ENCODE assay signal across 1 cellular context in the genomic region with DNA sequence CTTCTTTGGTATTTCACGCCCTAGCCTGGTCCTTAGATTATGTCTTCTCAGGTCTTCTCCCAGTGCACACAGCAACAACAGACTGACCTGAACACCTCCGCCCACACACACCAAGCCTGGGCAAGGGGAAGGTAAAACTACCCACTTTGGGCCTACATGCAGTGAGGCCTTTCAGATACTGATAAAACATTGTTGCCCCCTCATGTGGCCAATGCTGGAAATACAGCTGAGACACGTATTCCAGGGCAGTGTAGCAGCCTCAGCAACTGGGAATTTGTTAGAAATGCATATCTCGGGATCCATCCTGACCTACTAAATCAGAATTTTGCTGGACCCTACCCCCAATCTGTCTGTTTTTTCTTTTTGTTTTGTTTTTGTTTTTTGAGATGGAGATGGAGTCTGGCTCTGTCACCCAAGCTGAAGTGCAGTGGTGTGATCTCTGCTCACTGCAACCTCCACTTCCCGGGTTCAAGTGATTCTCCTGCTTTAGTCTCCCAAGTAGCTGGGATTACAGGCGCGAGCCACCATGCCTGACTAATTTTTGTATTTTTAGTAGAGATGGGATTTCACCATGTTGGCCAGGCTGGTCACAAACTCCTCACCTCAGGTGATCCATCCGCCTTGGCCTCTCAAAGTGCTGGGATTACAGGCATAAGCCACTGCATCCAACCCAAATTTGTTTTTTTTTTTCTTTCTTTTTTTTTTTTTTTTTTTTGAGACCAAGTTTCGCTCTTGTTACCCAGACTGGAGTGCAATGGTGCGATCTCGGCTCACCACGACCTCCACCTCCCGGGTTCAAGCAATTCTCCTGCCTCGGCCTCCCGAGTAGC.
TF ChIP-seq lines count a peak whose summit lies in the region.

No MANE protein-coding gene starts in this region.

TF ChIP-seq in GM12878, 131 proteins besides CTCF, POLR2A, EP300 and RAD21:
- TF ChIP-seq YY1 (IDR thresholded peaks at IDR 0.05; ENCODE audit: low read depth, low read length) (0 out of 2 replicates have a peak, but pooled peaks have one; percentile 25), POLR2AphosphoS2 (IDR thresholded peaks at IDR 0.05; ENCODE audit: low read depth, low read length) (peak; percentile 41; the same call in 1 of the 2 replicates), POU2F2 (IDR thresholded peaks at IDR 0.05; ENCODE audit: borderline replicate concordance, low read depth, low read length) (peak; percentile 60; the same call in 1 of the 3 replicates), CREB1 (IDR thresholded peaks at IDR 0.05; ENCODE audit: low read depth) (0 out of 2 replicates have a peak, but pooled peaks have one; percentile 25), EGR1 (IDR thresholded peaks at IDR 0.05; ENCODE audit: borderline replicate concordance in 1 of 2, low read depth in 2 of 2, low read length in 2 of 2) (peak in 1 of 2 experiments; percentile 59; a peak in 2 of 3 replicates), SMC3 (IDR thresholded peaks at IDR 0.05; ENCODE audit: borderline replicate concordance, low read length) (peak; percentile 82), POLR2AphosphoS5 (IDR thresholded peaks at IDR 0.05; ENCODE audit: low read length) (peak; percentile 49; the same call in 1 of the 2 replicates), NR2F1 (conservative IDR thresholded peaks at IDR 0.05) (peak; percentile 44; the same call in 1 of the 2 replicates), ZBED1 (IDR thresholded peaks at IDR 0.05; ENCODE audit: borderline replicate concordance) (peak; percentile 34; the same call in 1 of the 2 replicates)
TF ChIP-seq in GM12878: peak in this region for 9; not testable (repeated sequence) for 122.
